Comparison of ENCODE assay signal across 18 cellular contexts in genomic region chrX:97367149-97367548, GRCh38.
A peak's percentile ranks its signal among the peaks of the same experiment; 100 is the strongest.
DNase-seq lines count a peak whose midpoint lies in the region.
"Had no signal": no experiment of that assay in that cellular context is flagged by ENCODE, and none has a peak within 500 bp of the region (broad histone marks: within the 10 kb centered on the region; RNA-seq: fewer than 3 reads in every experiment).

No MANE protein-coding gene starts in this region.

- H3K4me3 ChIP-seq in skeletal muscle cell (ENCODE audit: low read depth, low read length) = no peak overlapping the region
- H3K4me3 ChIP-seq: lower lobe of right lung, MG63, spleen, tibial nerve had no signal

- DNase-seq in G401 (ENCODE audit: low spot score) (peak; percentile 29), NCI-H1694 (lab: John Stamatoyannopoulos, UW) (peak; percentile 51), fibroblast of gingiva (ENCODE audit: low read depth) (peak; percentile 64), skeletal muscle cell (ENCODE audit: low read depth) (peak; percentile 36), iPS-NIHi11 (ENCODE audit: low spot score) (no peak), UCSD-AML1 (lab: John Stamatoyannopoulos, UW; ENCODE audit: unreplicated experiment) (no peak), SK-N-DZ (ENCODE audit: low spot score) (no peak)
- DNase-seq: activated B cell treated with CpG ODN at 0.5 μM for 24 hours; activated CD8-positive, alpha-beta memory T cell treated with anti-CD3 and anti-CD28 coated beads for 24 hours; activated naive CD8-positive, alpha-beta T cell treated with anti-CD3 and anti-CD28 coated beads, Interleukin-2, amount 10 ng/mL, durations not matched to agents 7 days and 5 days; CD4-positive, alpha-beta T cell; central memory CD4-positive, alpha-beta T cell; DMS79 treated with DMSO at 0.1 percent for 48 hours; lower lobe of right lung; MG63; NCI-H1930; spleen had no signal

- in situ Hi-C loops in G401 (cut with HindIII; ENCODE audit: low sequenced_read_pairs) = no loop called here

Comparison
In these comparisons a context has a peak if more than half of its experiments do, and no peak if none do; other contexts are left out.
1. DNase-seq: peak in G401 (single experiment), NCI-H1694 (single experiment), fibroblast of gingiva (single experiment) and skeletal muscle cell (single experiment); none in iPS-NIHi11 (single experiment), UCSD-AML1 (single experiment) and SK-N-DZ (single experiment).